ENCODE assay signal across 11 cellular contexts in genomic region chr20:20002101-20002998, GRCh38. TPM values are rescaled to one million over a fixed set of nuclear protein-coding genes. Genes with fewer than 3 reads are reported as not detected.
A peak's percentile ranks its signal among the peaks of the same experiment; 100 is the strongest.
DNase-seq lines count a peak whose midpoint lies in the region; ATAC-seq, FAIRE-seq and TF ChIP-seq lines count a peak whose summit lies in the region.
"Had no signal": no experiment of that assay in that cellular context is flagged by ENCODE, and none has a peak within 500 bp of the region (broad histone marks: within the 10 kb centered on the region; RNA-seq: fewer than 3 reads in every experiment).

No MANE protein-coding gene starts in this region.

- WGBS in upper lobe of left lung, 2 donors = 51 to 59% methylated on average over 9 of the region's 9 CpGs

- intact Hi-C loops in posterior cingulate gyrus (cut with DNase I) = no loop called here

- TF ChIP-seq CTCF in astrocyte (IDR thresholded peaks at IDR 0.05; ENCODE audit: insufficient read depth, low read depth, low read length) = no peak
- TF ChIP-seq CTCF in mesothelial cell of epicardium (IDR thresholded peaks at IDR 0.05; ENCODE audit: unreplicated experiment) = no peak
- TF ChIP-seq CTCF in upper lobe of left lung (IDR thresholded peaks at IDR 0.05) = no peak

- H3K36me3 ChIP-seq in astrocyte (ENCODE audit: insufficient read depth, low read length) (peaks cover 46% of the 10 kb centered on the region), upper lobe of left lung (peaks cover 15 to 56% (median 28%) of the 10 kb centered on the region in 4 donors)

- H3K36me3 Mint-ChIP-seq in activated T-cell treated with anti-CD3 and anti-CD28 coated beads, Interleukin-2, amount 50 U/mL, for 72 hours (ENCODE audit: insufficient read depth in 2 of 2) = peaks cover 0 to 1% of the 10 kb centered on the region in 2 donors
- H3K36me3 Mint-ChIP-seq in astrocyte (ENCODE audit: low read depth, unreplicated experiment) (peaks cover 14% of the 10 kb centered on the region), mesothelial cell of epicardium (peaks cover 24% of the 10 kb centered on the region)

- no peak overlapping the region for H3K27ac ChIP-seq in astrocyte (ENCODE audit: low read depth, low read length)
- H3K27ac ChIP-seq in upper lobe of left lung = peak overlapping the region; percentile 64 to 82 (median 72)

- H3K9me3 ChIP-seq in astrocyte (ENCODE audit: insufficient read depth, low read depth, low read length) (no peaks in the 10 kb centered on the region), upper lobe of left lung (no peaks in the 10 kb centered on the region)

- FAIRE-seq in astrocyte (lab: Jason Lieb, UNC) = no peak

- TF ChIP-seq POLR2A in upper lobe of left lung (IDR thresholded peaks at IDR 0.05) = no peak

- no peaks in the 10 kb centered on the region for H3K27me3 ChIP-seq in astrocyte (ENCODE audit: insufficient read depth, low read length)
- H3K27me3 ChIP-seq in upper lobe of left lung = no peaks in the 10 kb centered on the region

- peaks cover 20% of the 10 kb centered on the region for H3K4me1 Mint-ChIP-seq in activated T-cell treated with anti-CD3 and anti-CD28 coated beads, Interleukin-2, amount 50 U/mL, for 72 hours (ENCODE audit: low read depth)
- H3K4me1 Mint-ChIP-seq in astrocyte (ENCODE audit: low read depth, unreplicated experiment) (peaks cover 20% of the 10 kb centered on the region), mesothelial cell of epicardium (peaks cover 29% of the 10 kb centered on the region)

- peak overlapping the region; percentile 16 for H3K27ac Mint-ChIP-seq in activated T-cell treated with anti-CD3 and anti-CD28 coated beads, Interleukin-2, amount 50 U/mL, for 72 hours
- peak overlapping the region; percentile 27 for H3K27ac Mint-ChIP-seq in astrocyte (ENCODE audit: unreplicated experiment)
- H3K27ac Mint-ChIP-seq in mesothelial cell of epicardium = peak overlapping the region; percentile 70
- H3K27ac Mint-ChIP-seq: activated B cell treated with CpG ODN at 0.5 μM for 24 hours had no signal

- H2AFZ ChIP-seq in astrocyte (ENCODE audit: low read depth, low read length) = no peak overlapping the region

- H3K4me3 ChIP-seq in astrocyte (ENCODE audit: insufficient read depth, low read depth, low read length) (no peak overlapping the region), upper lobe of left lung (no peak overlapping the region)

- H3K4me1 ChIP-seq in astrocyte (ENCODE audit: insufficient read depth, low read length) (no peaks in the 10 kb centered on the region), upper lobe of left lung (peaks cover 22 to 50% (median 25%) of the 10 kb centered on the region in 4 donors)

- ATAC-seq in activated T-cell treated with anti-CD3 and anti-CD28 coated beads, Interleukin-2, amount 50 U/mL, for 72 hours (replicated peaks in 1 of 2) = no peak
- ATAC-seq in upper lobe of left lung (ENCODE audit: low FRiP score in 2 of 2) = peak; percentile 40 to 49

- no peak overlapping the region for H3K4me2 ChIP-seq in astrocyte (ENCODE audit: low read length)

- H4K20me1 ChIP-seq in astrocyte (ENCODE audit: insufficient read depth, low read length) = peaks cover 35% of the 10 kb centered on the region

- peak overlapping the region; percentile 63 to 66 for H3K4me3 Mint-ChIP-seq in activated T-cell treated with anti-CD3 and anti-CD28 coated beads, Interleukin-2, amount 50 U/mL, for 72 hours
- H3K4me3 Mint-ChIP-seq in astrocyte (ENCODE audit: unreplicated experiment) = peak overlapping the region; percentile 16
- no peak overlapping the region for H3K4me3 Mint-ChIP-seq in mesothelial cell of epicardium

- H3K9ac ChIP-seq in astrocyte (ENCODE audit: low read length) = no peak overlapping the region

- no peaks in the 10 kb centered on the region for H3K9me3 Mint-ChIP-seq in activated T-cell treated with anti-CD3 and anti-CD28 coated beads, Interleukin-2, amount 50 U/mL, for 72 hours
- H3K9me3 Mint-ChIP-seq in astrocyte (ENCODE audit: unreplicated experiment) = no peaks in the 10 kb centered on the region
- H3K9me3 Mint-ChIP-seq in mesothelial cell of epicardium = no peaks in the 10 kb centered on the region
- H3K9me3 Mint-ChIP-seq: activated B cell treated with CpG ODN at 0.5 μM for 24 hours had no signal

- DNase-seq in activated T-cell treated with anti-CD3 and anti-CD28 coated beads, Interleukin-2, amount 50 U/mL, for 72 hours = no peak
- DNase-seq in activated T-cell treated with anti-CD3 and anti-CD28 coated beads for 4 hours (no peak), astrocyte (ENCODE audit: low read depth) (no peak), mesothelial cell of epicardium (ENCODE audit: low spot score in 2 of 2, unreplicated experiment in 2 of 2) (no peak), upper lobe of left lung (no peak), posterior cingulate gyrus (no peak), NCI-H2081 treated with DMSO at 0.1 percent for 48 hours (lab: John Stamatoyannopoulos, UW) (no peak)
- DNase-seq in activated effector memory CD4-positive, alpha-beta T cell treated with anti-CD3 and anti-CD28 coated beads, Interleukin-2, amount 50 U/mL, for 16 hours = no peak
- DNase-seq: activated B cell treated with CpG ODN at 0.5 μM for 24 hours, GOT3, NCI-H446 had no signal

- no peak for TF ChIP-seq EP300 in upper lobe of left lung (IDR thresholded peaks at IDR 0.05)

- H3K27me3 Mint-ChIP-seq in activated T-cell treated with anti-CD3 and anti-CD28 coated beads, Interleukin-2, amount 50 U/mL, for 72 hours (ENCODE audit: low read depth) = peaks cover 59% of the 10 kb centered on the region
- H3K27me3 Mint-ChIP-seq in astrocyte (ENCODE audit: low read depth, unreplicated experiment) = no peaks in the 10 kb centered on the region
- H3K27me3 Mint-ChIP-seq in mesothelial cell of epicardium (ENCODE audit: low read depth) = no peaks in the 10 kb centered on the region

- H3K79me2 ChIP-seq in astrocyte (ENCODE audit: insufficient read depth, low read length) = peaks cover 21% of the 10 kb centered on the region

RNA-seq across cellular contexts. Expression of gene NAA20, which starts 14.8 kb away (rescaled TPM):
- total RNA-seq in activated T-cell treated with anti-CD3 and anti-CD28 coated beads, Interleukin-2, amount 50 U/mL, for 72 hours = 10 to 100 TPM; 62.9 to 72.5 TPM
- total RNA-seq in astrocyte (61.5 and 73.0 TPM in 2 replicates), mesothelial cell of epicardium (34.0 to 38.9 TPM (median 36.9 TPM) in 3 replicates), upper lobe of left lung (10 to 100 TPM; 17.8 to 56.5 (median 49.4) TPM)

RNA-seq across cellular contexts. Expression of gene CRNKL1, which starts 49.9 kb away (rescaled TPM):
- total RNA-seq in activated T-cell treated with anti-CD3 and anti-CD28 coated beads, Interleukin-2, amount 50 U/mL, for 72 hours = 10 to 100 TPM; 22.3 to 27.9 TPM
- 20.1 and 20.2 TPM in 2 replicates for total RNA-seq in astrocyte
- total RNA-seq in mesothelial cell of epicardium = 23.9 to 27.8 TPM (median 26.5 TPM) in 3 replicates
- total RNA-seq in upper lobe of left lung = 10 to 100 TPM; 13.5 to 44.0 (median 18.4) TPM

RNA-seq across cellular contexts. Expression of gene CFAP61, which starts 50.0 kb away (rescaled TPM):
- total RNA-seq in activated T-cell treated with anti-CD3 and anti-CD28 coated beads, Interleukin-2, amount 50 U/mL, for 72 hours = not detected
- not detected in 2 replicates for total RNA-seq in astrocyte
- 0.45 to 0.62 TPM in 2 of 3 replicates, not detected in the other for total RNA-seq in mesothelial cell of epicardium
- 10 to 100 TPM in 2 of 6 donors, 1 to 10 TPM in 3, under 1 TPM in 1; 0.37 to 14.3 (median 6.1) TPM for total RNA-seq in upper lobe of left lung
- total RNA-seq: activated B cell treated with CpG ODN at 0.5 μM for 24 hours had no signal

Comparison
In these comparisons a context has a peak if more than half of its experiments do, and no peak if none do; other contexts are left out.
1. ATAC-seq: peak in upper lobe of left lung (2 of 2); none in activated T-cell treated with anti-CD3 and anti-CD28 coated beads, Interleukin-2, amount 50 U/mL, for 72 hours (0 of 2).
2. H3K27ac Mint-ChIP-seq: peak in every context shown above with its lines; median percentile 70 in mesothelial cell of epicardium; 27 in astrocyte; 16 in activated T-cell treated with anti-CD3 and anti-CD28 coated beads, Interleukin-2, amount 50 U/mL, for 72 hours.